In the genomic region with DNA sequence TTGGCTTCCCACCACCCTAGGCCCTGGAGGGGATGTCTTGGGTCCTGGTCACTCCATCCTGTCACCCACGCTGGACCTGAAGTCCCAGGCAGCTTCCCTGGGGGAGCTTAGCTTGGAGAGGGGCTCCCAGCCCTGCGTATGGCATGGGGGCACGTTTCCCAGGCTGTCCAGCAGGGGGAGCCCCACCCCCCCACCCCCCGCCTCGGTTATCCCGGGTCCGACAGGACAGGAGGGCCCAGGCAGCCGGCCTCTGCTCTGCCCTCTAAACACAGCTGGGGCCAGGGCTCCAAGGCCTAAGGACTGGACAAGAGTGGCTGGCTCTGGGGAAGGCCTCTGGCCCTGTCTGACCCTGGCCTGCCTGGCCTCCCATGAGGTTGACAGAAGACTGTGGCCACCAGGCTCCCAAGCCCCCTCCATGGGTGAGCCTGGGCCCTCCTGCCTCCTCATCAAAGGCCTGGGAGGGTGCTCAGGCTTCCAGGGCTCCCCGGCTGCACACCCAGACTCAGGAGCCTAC, we compare ENCODE assay signal across 8 cellular contexts.
A peak's percentile ranks its signal among the peaks of the same experiment; 100 is the strongest.
DNase-seq lines count a peak whose midpoint lies in the region; ATAC-seq and TF ChIP-seq lines count a peak whose summit lies in the region.
"Had no signal": no experiment of that assay in that cellular context is flagged by ENCODE, and none has a peak within 500 bp of the region (broad histone marks: within the 10 kb centered on the region; RNA-seq: fewer than 3 reads in every experiment).

No MANE protein-coding gene starts in this region.

- H2AFZ ChIP-seq in DND-41 (ENCODE audit: low read depth, low read length) (no peak overlapping the region), neural progenitor cell (replicated peaks) (no peak overlapping the region)

- no peak overlapping the region for H3K27ac ChIP-seq in DND-41 (ENCODE audit: low read length)
- no peak overlapping the region for H3K27ac ChIP-seq in HL-60 (replicated peaks)
- no peak overlapping the region for H3K27ac ChIP-seq in neural progenitor cell

- DNase-seq in DND-41 (no peak), HL-60 (ENCODE audit: low read depth in 1 of 2, low spot score in 1 of 2) (no peak), cardiac fibroblast (ENCODE audit: low read depth in 2 of 2) (no peak), neural progenitor cell (ENCODE audit: low spot score) (peak; percentile 54), H4 (ENCODE audit: low spot score) (no peak), medulla oblongata (ENCODE audit: extremely low spot score) (no peak), amygdala (lab: John Stamatoyannopoulos, UW) (no peak)
- DNase-seq: Kasumi-1 had no signal

- H3K9me3 ChIP-seq in DND-41 (ENCODE audit: insufficient read depth, low read length, severe bottlenecking) (no peaks in the 10 kb centered on the region), neural progenitor cell (ENCODE audit: low read depth) (no peaks in the 10 kb centered on the region)

- no peak overlapping the region for H3K27ac Mint-ChIP-seq in neural progenitor cell

- peaks cover 8% of the 10 kb centered on the region for H3F3A ChIP-seq in neural progenitor cell (ENCODE audit: low read depth)

- H3K27me3 ChIP-seq in DND-41 (ENCODE audit: insufficient read depth, low read length, poor library complexity) = peaks cover 12% of the 10 kb centered on the region
- no peaks in the 10 kb centered on the region for H3K27me3 ChIP-seq in HL-60 (ENCODE audit: insufficient read depth, poor library complexity, severe bottlenecking)
- H3K27me3 ChIP-seq in neural progenitor cell = no peaks in the 10 kb centered on the region

- H3K79me2 ChIP-seq in DND-41 (ENCODE audit: insufficient read depth, low read length) = no peaks in the 10 kb centered on the region
- no peaks in the 10 kb centered on the region for H3K79me2 ChIP-seq in neural progenitor cell (ENCODE audit: low read depth)

- H3K4me2 ChIP-seq in DND-41 (ENCODE audit: insufficient read depth, low read length) = no peak overlapping the region
- H3K4me2 ChIP-seq in neural progenitor cell = no peak overlapping the region

- no peaks in the 10 kb centered on the region for H3K9me3 Mint-ChIP-seq in neural progenitor cell

- H3K36me3 Mint-ChIP-seq in neural progenitor cell = no peaks in the 10 kb centered on the region

- H3K4me3 ChIP-seq in DND-41 (ENCODE audit: low read depth in 1 of 2, low read length in 2 of 2) = no peak overlapping the region
- H3K4me3 ChIP-seq in HL-60 (replicated peaks; ENCODE audit: insufficient read depth, low read length) = no peak overlapping the region
- H3K4me3 ChIP-seq in cardiac fibroblast (replicated peaks in 1 of 2; ENCODE audit: low read depth in 2 of 2, low read length in 2 of 2) = no peak overlapping the region
- no peak overlapping the region for H3K4me3 ChIP-seq in neural progenitor cell

- no peak overlapping the region for H3K4me3 Mint-ChIP-seq in neural progenitor cell

- no peak overlapping the region for H3K9ac ChIP-seq in DND-41 (ENCODE audit: low read depth, low read length)
- no peak overlapping the region for H3K9ac ChIP-seq in neural progenitor cell

- peaks cover 5% of the 10 kb centered on the region for H4K20me1 ChIP-seq in DND-41 (ENCODE audit: insufficient read depth, low read length)
- H4K20me1 ChIP-seq in neural progenitor cell (ENCODE audit: low read depth) = no peaks in the 10 kb centered on the region

- H3K4me1 Mint-ChIP-seq in neural progenitor cell = peaks cover 61% of the 10 kb centered on the region

- H3K27me3 Mint-ChIP-seq in neural progenitor cell (ENCODE audit: insufficient read depth, low read depth) = peaks cover 13% of the 10 kb centered on the region

- ATAC-seq in DND-41 (ENCODE audit: insufficient read depth, low read depth) = peak; percentile 40; the same call in 2 of the 3 replicates

- H3K4me1 ChIP-seq in DND-41 (ENCODE audit: insufficient read depth, low read length) (no peaks in the 10 kb centered on the region), neural progenitor cell (peaks cover 35% of the 10 kb centered on the region)

- TF ChIP-seq CTCF in DND-41 (IDR thresholded peaks at IDR 0.05; ENCODE audit: borderline replicate concordance, extremely low read depth, low read length, poor library complexity, severe bottlenecking) (peak; percentile 52), HL-60 (IDR thresholded peaks at IDR 0.05; ENCODE audit: insufficient read depth, low read length) (peak; percentile 16), cardiac fibroblast (IDR thresholded peaks at IDR 0.05; ENCODE audit: low read depth, low read length) (peak; percentile 36), neural progenitor cell (IDR thresholded peaks at IDR 0.05) (peak; percentile 71)

- no peaks in the 10 kb centered on the region for H3K36me3 ChIP-seq in DND-41 (ENCODE audit: insufficient read depth, low read length)
- H3K36me3 ChIP-seq in neural progenitor cell = no peaks in the 10 kb centered on the region

Comparison
In these comparisons a context has a peak if more than half of its experiments do, and no peak if none do; other contexts are left out.
1. CTCF ChIP-seq: peak in every context shown above with its lines; median percentile 71 in neural progenitor cell; 52 in DND-41; 36 in cardiac fibroblast; 16 in HL-60.